1 cellular context compared by ENCODE assay signal in genomic region chr2:169584005-169584877, GRCh38.
TF ChIP-seq lines count a peak whose summit lies in the region.

Gene PPIG (plus strand): TSS chr2:169584351. CDS start chr2:169604042, 19,691 bp downstream.

TF ChIP-seq in K562, 482 proteins besides CTCF, POLR2A, EP300 and RAD21 (continued from another document and continues in another):
- TF ChIP-seq, protein P1, sequence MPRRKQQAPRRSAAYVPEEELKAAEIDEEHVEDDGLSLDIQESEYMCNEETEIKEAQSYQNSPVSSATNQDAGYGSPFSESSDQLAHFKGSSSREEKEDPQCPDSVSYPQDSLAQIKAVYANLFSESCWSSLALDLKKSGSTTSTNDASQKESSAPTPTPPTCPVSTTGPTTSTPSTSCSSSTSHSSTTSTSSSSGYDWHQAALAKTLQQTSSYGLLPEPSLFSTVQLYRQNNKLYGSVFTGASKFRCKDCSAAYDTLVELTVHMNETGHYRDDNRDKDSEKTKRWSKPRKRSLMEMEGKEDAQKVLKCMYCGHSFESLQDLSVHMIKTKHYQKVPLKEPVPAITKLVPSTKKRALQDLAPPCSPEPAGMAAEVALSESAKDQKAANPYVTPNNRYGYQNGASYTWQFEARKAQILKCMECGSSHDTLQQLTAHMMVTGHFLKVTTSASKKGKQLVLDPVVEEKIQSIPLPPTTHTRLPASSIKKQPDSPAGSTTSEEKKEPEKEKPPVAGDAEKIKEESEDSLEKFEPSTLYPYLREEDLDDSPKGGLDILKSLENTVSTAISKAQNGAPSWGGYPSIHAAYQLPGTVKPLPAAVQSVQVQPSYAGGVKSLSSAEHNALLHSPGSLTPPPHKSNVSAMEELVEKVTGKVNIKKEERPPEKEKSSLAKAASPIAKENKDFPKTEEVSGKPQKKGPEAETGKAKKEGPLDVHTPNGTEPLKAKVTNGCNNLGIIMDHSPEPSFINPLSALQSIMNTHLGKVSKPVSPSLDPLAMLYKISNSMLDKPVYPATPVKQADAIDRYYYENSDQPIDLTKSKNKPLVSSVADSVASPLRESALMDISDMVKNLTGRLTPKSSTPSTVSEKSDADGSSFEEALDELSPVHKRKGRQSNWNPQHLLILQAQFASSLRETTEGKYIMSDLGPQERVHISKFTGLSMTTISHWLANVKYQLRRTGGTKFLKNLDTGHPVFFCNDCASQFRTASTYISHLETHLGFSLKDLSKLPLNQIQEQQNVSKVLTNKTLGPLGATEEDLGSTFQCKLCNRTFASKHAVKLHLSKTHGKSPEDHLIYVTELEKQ (CRISPR knock-in tag; IDR thresholded peaks at IDR 0.05), result no peak
- TF ChIP-seq HCFC1 (IDR thresholded peaks at IDR 0.05; ENCODE audit: low read depth, low read length) (peak; percentile 86), ZSCAN29 (IDR thresholded peaks at IDR 0.05) (no peak), RBM25 (IDR thresholded peaks at IDR 0.05; ENCODE audit: low read depth, low read length, severe bottlenecking) (no peak), SIX5 (IDR thresholded peaks at IDR 0.05; ENCODE audit: borderline replicate concordance in 1 of 2, insufficient read depth in 1 of 2, low read depth in 1 of 2, low read length in 2 of 2) (peak in 1 of 2 experiments; percentile 30; a peak in 1 of 4 replicates), ZBTB2 (IDR thresholded peaks at IDR 0.05) (peak; percentile 78; the same call in 1 of the 2 replicates), BMI1 (IDR thresholded peaks at IDR 0.05; ENCODE audit: low read length) (no peak), CREB3 (tag; conservative IDR thresholded peaks at IDR 0.05; ENCODE audit: low read depth) (0 out of 2 replicates have a peak, but pooled peaks have one; percentile 66), PHF8 (IDR thresholded peaks at IDR 0.05; ENCODE audit: borderline replicate concordance, low read length) (peak; percentile 90), HMG20A (CRISPR knock-in tag; conservative IDR thresholded peaks at IDR 0.05) (no peak), THAP7 (CRISPR knock-in tag; IDR thresholded peaks at IDR 0.05) (0 out of 2 replicates have a peak, but pooled peaks have one; percentile 75), ZNF146 (CRISPR knock-in tag; IDR thresholded peaks at IDR 0.05; ENCODE audit: unreplicated experiment) (no peak), POLR2H (tag; IDR thresholded peaks at IDR 0.05; ENCODE audit: low read depth) (peak; percentile 67), ZNF23 (CRISPR knock-in tag; IDR thresholded peaks at IDR 0.05) (no peak), E2F3 (CRISPR knock-in tag; IDR thresholded peaks at IDR 0.05) (peak; percentile 99), TARDBP (IDR thresholded peaks at IDR 0.05) (no peak; the same call in 1 of the 2 replicates), TCF3 (CRISPR knock-in tag; IDR thresholded peaks at IDR 0.05) (no peak), ZNF197 (CRISPR knock-in tag; IDR thresholded peaks at IDR 0.05; ENCODE audit: low read depth) (no peak; the same call in 1 of the 2 replicates), DIDO1 (tag; IDR thresholded peaks at IDR 0.05; ENCODE audit: low read depth) (peak; percentile 93), GATAD2B (IDR thresholded peaks at IDR 0.05; ENCODE audit: borderline replicate concordance) (no peak; the same call in 1 of the 2 replicates), CCNT2 (IDR thresholded peaks at IDR 0.05; ENCODE audit: borderline replicate concordance, extremely low read depth, insufficient read length, low read depth, low read length) (peak; percentile 53), XRCC5 (IDR thresholded peaks at IDR 0.05; ENCODE audit: low read depth, low read length) (no peak; the same call in 1 of the 2 replicates), FIP1L1 (IDR thresholded peaks at IDR 0.05; ENCODE audit: low read depth, low read length, poor library complexity, severe bottlenecking) (peak; percentile 33), ZNF217 (CRISPR knock-in tag; IDR thresholded peaks at IDR 0.05) (no peak), KDM2B (CRISPR knock-in tag; IDR thresholded peaks at IDR 0.05) (no peak), RHOXF2B (CRISPR knock-in tag; conservative IDR thresholded peaks at IDR 0.05) (no peak), EGR1 (conservative IDR thresholded peaks at IDR 0.05) (peak; percentile 81), DDX20 (tag; IDR thresholded peaks at IDR 0.05; ENCODE audit: low read depth) (no peak), RUNX1 (IDR thresholded peaks at IDR 0.05; ENCODE audit: low read depth) (no peak), CREB3L1 (IDR thresholded peaks at IDR 0.05; ENCODE audit: borderline replicate concordance, low read depth) (peak; percentile 82), NCOA2 (IDR thresholded peaks at IDR 0.05; ENCODE audit: partially characterized antibody in 2 of 2) (no peak), ZNF57 (CRISPR knock-in tag; IDR thresholded peaks at IDR 0.05) (no peak), MBD2 (IDR thresholded peaks at IDR 0.05; ENCODE audit: borderline replicate concordance, low read depth) (peak; percentile 84), LEF1 (IDR thresholded peaks at IDR 0.05) (peak; percentile 80), BRD9 (IDR thresholded peaks at IDR 0.05; ENCODE audit: low read depth, partially characterized antibody) (peak; percentile 86), BRCA1 (IDR thresholded peaks at IDR 0.05) (no peak), BRCA1 (CRISPR knock-in tag; IDR thresholded peaks at IDR 0.05) (no peak), SAFB2 (IDR thresholded peaks at IDR 0.05; ENCODE audit: borderline replicate concordance, low read depth, low read length, severe bottlenecking) (no peak), ZC3H4 (CRISPR knock-in tag; IDR thresholded peaks at IDR 0.05; ENCODE audit: borderline replicate concordance) (no peak), CAMTA2 (CRISPR knock-in tag; conservative IDR thresholded peaks at IDR 0.05) (no peak)
- TF ChIP-seq, protein P2, sequence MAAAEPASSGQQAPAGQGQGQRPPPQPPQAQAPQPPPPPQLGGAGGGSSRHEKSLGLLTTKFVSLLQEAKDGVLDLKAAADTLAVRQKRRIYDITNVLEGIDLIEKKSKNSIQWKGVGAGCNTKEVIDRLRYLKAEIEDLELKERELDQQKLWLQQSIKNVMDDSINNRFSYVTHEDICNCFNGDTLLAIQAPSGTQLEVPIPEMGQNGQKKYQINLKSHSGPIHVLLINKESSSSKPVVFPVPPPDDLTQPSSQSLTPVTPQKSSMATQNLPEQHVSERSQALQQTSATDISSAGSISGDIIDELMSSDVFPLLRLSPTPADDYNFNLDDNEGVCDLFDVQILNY (CRISPR knock-in tag; IDR thresholded peaks at IDR 0.05), result peak; percentile 91; the same call in 1 of the 2 replicates
- TF ChIP-seq, protein P3, sequence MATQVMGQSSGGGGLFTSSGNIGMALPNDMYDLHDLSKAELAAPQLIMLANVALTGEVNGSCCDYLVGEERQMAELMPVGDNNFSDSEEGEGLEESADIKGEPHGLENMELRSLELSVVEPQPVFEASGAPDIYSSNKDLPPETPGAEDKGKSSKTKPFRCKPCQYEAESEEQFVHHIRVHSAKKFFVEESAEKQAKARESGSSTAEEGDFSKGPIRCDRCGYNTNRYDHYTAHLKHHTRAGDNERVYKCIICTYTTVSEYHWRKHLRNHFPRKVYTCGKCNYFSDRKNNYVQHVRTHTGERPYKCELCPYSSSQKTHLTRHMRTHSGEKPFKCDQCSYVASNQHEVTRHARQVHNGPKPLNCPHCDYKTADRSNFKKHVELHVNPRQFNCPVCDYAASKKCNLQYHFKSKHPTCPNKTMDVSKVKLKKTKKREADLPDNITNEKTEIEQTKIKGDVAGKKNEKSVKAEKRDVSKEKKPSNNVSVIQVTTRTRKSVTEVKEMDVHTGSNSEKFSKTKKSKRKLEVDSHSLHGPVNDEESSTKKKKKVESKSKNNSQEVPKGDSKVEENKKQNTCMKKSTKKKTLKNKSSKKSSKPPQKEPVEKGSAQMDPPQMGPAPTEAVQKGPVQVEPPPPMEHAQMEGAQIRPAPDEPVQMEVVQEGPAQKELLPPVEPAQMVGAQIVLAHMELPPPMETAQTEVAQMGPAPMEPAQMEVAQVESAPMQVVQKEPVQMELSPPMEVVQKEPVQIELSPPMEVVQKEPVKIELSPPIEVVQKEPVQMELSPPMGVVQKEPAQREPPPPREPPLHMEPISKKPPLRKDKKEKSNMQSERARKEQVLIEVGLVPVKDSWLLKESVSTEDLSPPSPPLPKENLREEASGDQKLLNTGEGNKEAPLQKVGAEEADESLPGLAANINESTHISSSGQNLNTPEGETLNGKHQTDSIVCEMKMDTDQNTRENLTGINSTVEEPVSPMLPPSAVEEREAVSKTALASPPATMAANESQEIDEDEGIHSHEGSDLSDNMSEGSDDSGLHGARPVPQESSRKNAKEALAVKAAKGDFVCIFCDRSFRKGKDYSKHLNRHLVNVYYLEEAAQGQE (CRISPR knock-in tag; IDR thresholded peaks at IDR 0.05; ENCODE audit: low read depth), result peak; percentile 29; the same call in 1 of the 2 replicates
- TF ChIP-seq, protein P4, sequence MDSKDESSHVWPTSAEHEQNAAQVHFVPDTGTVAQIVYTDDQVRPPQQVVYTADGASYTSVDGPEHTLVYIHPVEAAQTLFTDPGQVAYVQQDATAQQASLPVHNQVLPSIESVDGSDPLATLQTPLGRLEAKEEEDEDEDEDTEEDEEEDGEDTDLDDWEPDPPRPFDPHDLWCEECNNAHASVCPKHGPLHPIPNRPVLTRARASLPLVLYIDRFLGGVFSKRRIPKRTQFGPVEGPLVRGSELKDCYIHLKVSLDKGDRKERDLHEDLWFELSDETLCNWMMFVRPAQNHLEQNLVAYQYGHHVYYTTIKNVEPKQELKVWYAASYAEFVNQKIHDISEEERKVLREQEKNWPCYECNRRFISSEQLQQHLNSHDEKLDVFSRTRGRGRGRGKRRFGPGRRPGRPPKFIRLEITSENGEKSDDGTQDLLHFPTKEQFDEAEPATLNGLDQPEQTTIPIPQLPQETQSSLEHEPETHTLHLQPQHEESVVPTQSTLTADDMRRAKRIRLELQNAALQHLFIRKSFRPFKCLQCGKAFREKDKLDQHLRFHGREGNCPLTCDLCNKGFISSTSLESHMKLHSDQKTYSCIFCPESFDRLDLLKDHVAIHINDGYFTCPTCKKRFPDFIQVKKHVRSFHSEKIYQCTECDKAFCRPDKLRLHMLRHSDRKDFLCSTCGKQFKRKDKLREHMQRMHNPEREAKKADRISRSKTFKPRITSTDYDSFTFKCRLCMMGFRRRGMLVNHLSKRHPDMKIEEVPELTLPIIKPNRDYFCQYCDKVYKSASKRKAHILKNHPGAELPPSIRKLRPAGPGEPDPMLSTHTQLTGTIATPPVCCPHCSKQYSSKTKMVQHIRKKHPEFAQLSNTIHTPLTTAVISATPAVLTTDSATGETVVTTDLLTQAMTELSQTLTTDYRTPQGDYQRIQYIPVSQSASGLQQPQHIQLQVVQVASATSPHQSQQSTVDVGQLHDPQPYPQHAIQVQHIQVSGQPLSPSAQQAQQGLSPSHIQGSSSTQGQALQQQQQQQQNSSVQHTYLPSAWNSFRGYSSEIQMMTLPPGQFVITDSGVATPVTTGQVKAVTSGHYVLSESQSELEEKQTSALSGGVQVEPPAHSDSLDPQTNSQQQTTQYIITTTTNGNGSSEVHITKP (IDR thresholded peaks at IDR 0.05; ENCODE audit: partially characterized antibody), result no peak
- TF ChIP-seq, protein P5, sequence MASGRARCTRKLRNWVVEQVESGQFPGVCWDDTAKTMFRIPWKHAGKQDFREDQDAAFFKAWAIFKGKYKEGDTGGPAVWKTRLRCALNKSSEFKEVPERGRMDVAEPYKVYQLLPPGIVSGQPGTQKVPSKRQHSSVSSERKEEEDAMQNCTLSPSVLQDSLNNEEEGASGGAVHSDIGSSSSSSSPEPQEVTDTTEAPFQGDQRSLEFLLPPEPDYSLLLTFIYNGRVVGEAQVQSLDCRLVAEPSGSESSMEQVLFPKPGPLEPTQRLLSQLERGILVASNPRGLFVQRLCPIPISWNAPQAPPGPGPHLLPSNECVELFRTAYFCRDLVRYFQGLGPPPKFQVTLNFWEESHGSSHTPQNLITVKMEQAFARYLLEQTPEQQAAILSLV (tag; IDR thresholded peaks at IDR 0.05), result peak; percentile 53; the same call in 1 of the 2 replicates
